In the genomic region with DNA sequence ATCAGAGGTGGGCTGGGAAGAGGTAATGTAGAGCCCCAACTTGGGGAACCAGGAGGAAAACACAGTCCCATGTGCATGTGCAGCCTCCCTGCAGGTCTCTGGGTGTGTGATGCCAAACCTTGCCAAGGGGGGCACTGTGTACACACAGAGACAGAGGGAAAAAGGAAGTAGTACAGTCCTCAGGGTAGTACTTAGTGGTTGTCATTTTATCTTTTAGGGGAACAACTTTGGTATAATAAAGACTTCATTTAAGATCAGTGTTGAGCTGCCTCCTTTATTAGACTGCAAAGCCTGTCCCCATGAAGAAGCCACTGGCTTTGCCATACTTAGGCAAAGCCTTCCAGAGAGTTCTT, we compare ENCODE assay signal across 8 cellular contexts.
DNase-seq lines count a peak whose midpoint lies in the region; FAIRE-seq and TF ChIP-seq lines count a peak whose summit lies in the region.

No MANE protein-coding gene starts in this region.

- DNase-seq in GM06990 (ENCODE audit: extremely low read depth, insufficient read length) (no peak), LNCaP clone FGC (ENCODE audit: low read depth) (no peak), astrocyte (ENCODE audit: low read depth) (no peak), mesothelial cell of epicardium (ENCODE audit: low spot score in 2 of 2, unreplicated experiment in 2 of 2) (no peak), amygdala (lab: John Stamatoyannopoulos, UW) (no peak), DMS114 treated with DMSO at 0.1 percent for 48 hours (lab: John Stamatoyannopoulos, UW; ENCODE audit: unreplicated experiment) (no peak)
- no peak for DNase-seq in effector memory CD4-positive, alpha-beta T cell
- DNase-seq in stimulated activated naive CD4-positive, alpha-beta T cell (lab: John Stamatoyannopoulos, UW) = no peak

- H2AFZ ChIP-seq in astrocyte (ENCODE audit: low read depth, low read length) = peak overlapping the region; percentile 54

- H3K9me3 Mint-ChIP-seq in astrocyte (ENCODE audit: unreplicated experiment) = no peaks in the 10 kb centered on the region
- H3K9me3 Mint-ChIP-seq in mesothelial cell of epicardium = no peaks in the 10 kb centered on the region

- H3K4me3 Mint-ChIP-seq in astrocyte (ENCODE audit: unreplicated experiment) = no peak overlapping the region
- H3K4me3 Mint-ChIP-seq in mesothelial cell of epicardium = no peak overlapping the region

- H4K20me1 ChIP-seq in astrocyte (ENCODE audit: insufficient read depth, low read length) = no peaks in the 10 kb centered on the region

- FAIRE-seq in astrocyte (lab: Jason Lieb, UNC) = no peak

- H3K79me2 ChIP-seq in astrocyte (ENCODE audit: insufficient read depth, low read length) = no peaks in the 10 kb centered on the region

- H3K27ac Mint-ChIP-seq in astrocyte (ENCODE audit: unreplicated experiment) = no peak overlapping the region
- no peak overlapping the region for H3K27ac Mint-ChIP-seq in mesothelial cell of epicardium

- H3K4me2 ChIP-seq in astrocyte (ENCODE audit: low read length) = peak overlapping the region; percentile 60

- H3K4me1 Mint-ChIP-seq in astrocyte (ENCODE audit: low read depth, unreplicated experiment) = no peaks in the 10 kb centered on the region
- peaks cover 24% of the 10 kb centered on the region for H3K4me1 Mint-ChIP-seq in mesothelial cell of epicardium

- no peaks in the 10 kb centered on the region; the same call in none of the 2 replicates for H3K27me3 ChIP-seq in GM06990 (replicated peaks; ENCODE audit: control insufficient read depth, insufficient read depth, low read length)
- peaks cover 19% of the 10 kb centered on the region for H3K27me3 ChIP-seq in astrocyte (ENCODE audit: insufficient read depth, low read length)
- no peaks in the 10 kb centered on the region for H3K27me3 ChIP-seq in effector memory CD4-positive, alpha-beta T cell (replicated peaks; ENCODE audit: control insufficient read depth, insufficient read depth, low read length, poor library complexity, severe bottlenecking)

- H3K27ac ChIP-seq in astrocyte (ENCODE audit: low read depth, low read length) = no peak overlapping the region
- no peak overlapping the region for H3K27ac ChIP-seq in effector memory CD4-positive, alpha-beta T cell (ENCODE audit: insufficient read depth, low read length, poor library complexity, severe bottlenecking)

- no peak overlapping the region for H3K4me3 ChIP-seq in GM06990 (replicated peaks; ENCODE audit: low read depth, low read length)
- no peak overlapping the region for H3K4me3 ChIP-seq in LNCaP clone FGC (ENCODE audit: low read depth, low read length)
- no peak overlapping the region for H3K4me3 ChIP-seq in astrocyte (ENCODE audit: insufficient read depth, low read depth, low read length)
- H3K4me3 ChIP-seq in effector memory CD4-positive, alpha-beta T cell (ENCODE audit: insufficient read depth, low read depth, low read length, poor library complexity, severe bottlenecking) = no peak overlapping the region

- H3K36me3 ChIP-seq in GM06990 (ENCODE audit: control insufficient read depth, insufficient read depth, low read length) = no peaks in the 10 kb centered on the region
- H3K36me3 ChIP-seq in astrocyte (ENCODE audit: insufficient read depth, low read length) = no peaks in the 10 kb centered on the region
- no peaks in the 10 kb centered on the region for H3K36me3 ChIP-seq in effector memory CD4-positive, alpha-beta T cell (ENCODE audit: control insufficient read depth, insufficient read depth, low read length)

- H3K36me3 Mint-ChIP-seq in astrocyte (ENCODE audit: low read depth, unreplicated experiment) (no peaks in the 10 kb centered on the region), mesothelial cell of epicardium (no peaks in the 10 kb centered on the region)

- H3K9ac ChIP-seq in astrocyte (ENCODE audit: low read length) = peak overlapping the region; percentile 7

- peak; percentile 55 for TF ChIP-seq CTCF in GM06990 (IDR thresholded peaks at IDR 0.05; ENCODE audit: insufficient read depth, low read length, poor library complexity, severe bottlenecking)
- peak; percentile 22 for TF ChIP-seq CTCF in LNCaP clone FGC (IDR thresholded peaks at IDR 0.05; ENCODE audit: control insufficient read depth, extremely low read depth, insufficient read depth)
- peak; percentile 62 for TF ChIP-seq CTCF in astrocyte (IDR thresholded peaks at IDR 0.05; ENCODE audit: insufficient read depth, low read depth, low read length)
- peak; percentile 29 for TF ChIP-seq CTCF in mesothelial cell of epicardium (IDR thresholded peaks at IDR 0.05; ENCODE audit: unreplicated experiment)

- H3K9me3 ChIP-seq in astrocyte (ENCODE audit: insufficient read depth, low read depth, low read length) = no peaks in the 10 kb centered on the region
- H3K9me3 ChIP-seq in effector memory CD4-positive, alpha-beta T cell (ENCODE audit: control insufficient read depth, low read length) = no peaks in the 10 kb centered on the region

- H3K27me3 Mint-ChIP-seq in astrocyte (ENCODE audit: low read depth, unreplicated experiment) = peaks cover 24% of the 10 kb centered on the region
- H3K27me3 Mint-ChIP-seq in mesothelial cell of epicardium (ENCODE audit: low read depth) = no peaks in the 10 kb centered on the region

- H3K4me1 ChIP-seq in astrocyte (ENCODE audit: insufficient read depth, low read length) = peaks cover 8% of the 10 kb centered on the region
- no peaks in the 10 kb centered on the region for H3K4me1 ChIP-seq in effector memory CD4-positive, alpha-beta T cell (ENCODE audit: control insufficient read depth, insufficient read depth, low read length, poor library complexity, severe bottlenecking)
